ENCODE assay signal across 1 cellular context in genomic region chr22:23132376-23133091, GRCh38.
TF ChIP-seq lines count a peak whose summit lies in the region.

No MANE protein-coding gene starts in this region.

TF ChIP-seq in K562, 482 proteins besides CTCF, POLR2A, EP300 and RAD21 (continued from another document):
- TF ChIP-seq STAT6 (CRISPR knock-in tag; IDR thresholded peaks at IDR 0.05) = peak; percentile 68
- no peak for TF ChIP-seq RCOR1 (IDR thresholded peaks at IDR 0.05; ENCODE audit: borderline replicate concordance in 1 of 2, low read depth in 2 of 2, low read length in 2 of 2)
